In the genomic region with DNA sequence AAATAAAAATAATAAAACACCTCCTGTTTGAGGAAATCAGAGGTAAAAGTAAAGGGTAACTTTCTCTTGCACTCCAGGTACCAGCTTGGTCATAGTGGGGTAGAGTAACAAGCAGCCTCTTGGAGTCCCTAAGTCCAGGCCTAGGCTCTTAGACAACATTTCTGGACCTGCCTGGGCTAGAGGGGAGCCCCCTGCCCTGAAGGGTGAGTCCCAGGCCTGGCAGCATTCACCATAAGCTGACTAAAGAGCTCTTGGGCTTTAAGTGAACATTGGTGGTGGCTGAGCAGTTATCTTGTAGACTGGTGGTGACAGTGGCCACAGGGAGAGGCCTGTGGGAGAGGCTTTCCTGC, we compare ENCODE assay signal across 2 cellular contexts.
TF ChIP-seq lines count a peak whose summit lies in the region.

No MANE protein-coding gene starts in this region.

TF ChIP-seq in GM23338, 12 proteins besides CTCF, POLR2A, EP300 and RAD21 (continues in another document):
- TF ChIP-seq, protein P1, sequence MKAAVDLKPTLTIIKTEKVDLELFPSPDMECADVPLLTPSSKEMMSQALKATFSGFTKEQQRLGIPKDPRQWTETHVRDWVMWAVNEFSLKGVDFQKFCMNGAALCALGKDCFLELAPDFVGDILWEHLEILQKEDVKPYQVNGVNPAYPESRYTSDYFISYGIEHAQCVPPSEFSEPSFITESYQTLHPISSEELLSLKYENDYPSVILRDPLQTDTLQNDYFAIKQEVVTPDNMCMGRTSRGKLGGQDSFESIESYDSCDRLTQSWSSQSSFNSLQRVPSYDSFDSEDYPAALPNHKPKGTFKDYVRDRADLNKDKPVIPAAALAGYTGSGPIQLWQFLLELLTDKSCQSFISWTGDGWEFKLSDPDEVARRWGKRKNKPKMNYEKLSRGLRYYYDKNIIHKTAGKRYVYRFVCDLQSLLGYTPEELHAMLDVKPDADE (IDR thresholded peaks at IDR 0.05) = no peak
- TF ChIP-seq, protein P2, sequence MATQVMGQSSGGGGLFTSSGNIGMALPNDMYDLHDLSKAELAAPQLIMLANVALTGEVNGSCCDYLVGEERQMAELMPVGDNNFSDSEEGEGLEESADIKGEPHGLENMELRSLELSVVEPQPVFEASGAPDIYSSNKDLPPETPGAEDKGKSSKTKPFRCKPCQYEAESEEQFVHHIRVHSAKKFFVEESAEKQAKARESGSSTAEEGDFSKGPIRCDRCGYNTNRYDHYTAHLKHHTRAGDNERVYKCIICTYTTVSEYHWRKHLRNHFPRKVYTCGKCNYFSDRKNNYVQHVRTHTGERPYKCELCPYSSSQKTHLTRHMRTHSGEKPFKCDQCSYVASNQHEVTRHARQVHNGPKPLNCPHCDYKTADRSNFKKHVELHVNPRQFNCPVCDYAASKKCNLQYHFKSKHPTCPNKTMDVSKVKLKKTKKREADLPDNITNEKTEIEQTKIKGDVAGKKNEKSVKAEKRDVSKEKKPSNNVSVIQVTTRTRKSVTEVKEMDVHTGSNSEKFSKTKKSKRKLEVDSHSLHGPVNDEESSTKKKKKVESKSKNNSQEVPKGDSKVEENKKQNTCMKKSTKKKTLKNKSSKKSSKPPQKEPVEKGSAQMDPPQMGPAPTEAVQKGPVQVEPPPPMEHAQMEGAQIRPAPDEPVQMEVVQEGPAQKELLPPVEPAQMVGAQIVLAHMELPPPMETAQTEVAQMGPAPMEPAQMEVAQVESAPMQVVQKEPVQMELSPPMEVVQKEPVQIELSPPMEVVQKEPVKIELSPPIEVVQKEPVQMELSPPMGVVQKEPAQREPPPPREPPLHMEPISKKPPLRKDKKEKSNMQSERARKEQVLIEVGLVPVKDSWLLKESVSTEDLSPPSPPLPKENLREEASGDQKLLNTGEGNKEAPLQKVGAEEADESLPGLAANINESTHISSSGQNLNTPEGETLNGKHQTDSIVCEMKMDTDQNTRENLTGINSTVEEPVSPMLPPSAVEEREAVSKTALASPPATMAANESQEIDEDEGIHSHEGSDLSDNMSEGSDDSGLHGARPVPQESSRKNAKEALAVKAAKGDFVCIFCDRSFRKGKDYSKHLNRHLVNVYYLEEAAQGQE (IDR thresholded peaks at IDR 0.05; ENCODE audit: unreplicated experiment) = no peak
- TF ChIP-seq, protein P3, sequence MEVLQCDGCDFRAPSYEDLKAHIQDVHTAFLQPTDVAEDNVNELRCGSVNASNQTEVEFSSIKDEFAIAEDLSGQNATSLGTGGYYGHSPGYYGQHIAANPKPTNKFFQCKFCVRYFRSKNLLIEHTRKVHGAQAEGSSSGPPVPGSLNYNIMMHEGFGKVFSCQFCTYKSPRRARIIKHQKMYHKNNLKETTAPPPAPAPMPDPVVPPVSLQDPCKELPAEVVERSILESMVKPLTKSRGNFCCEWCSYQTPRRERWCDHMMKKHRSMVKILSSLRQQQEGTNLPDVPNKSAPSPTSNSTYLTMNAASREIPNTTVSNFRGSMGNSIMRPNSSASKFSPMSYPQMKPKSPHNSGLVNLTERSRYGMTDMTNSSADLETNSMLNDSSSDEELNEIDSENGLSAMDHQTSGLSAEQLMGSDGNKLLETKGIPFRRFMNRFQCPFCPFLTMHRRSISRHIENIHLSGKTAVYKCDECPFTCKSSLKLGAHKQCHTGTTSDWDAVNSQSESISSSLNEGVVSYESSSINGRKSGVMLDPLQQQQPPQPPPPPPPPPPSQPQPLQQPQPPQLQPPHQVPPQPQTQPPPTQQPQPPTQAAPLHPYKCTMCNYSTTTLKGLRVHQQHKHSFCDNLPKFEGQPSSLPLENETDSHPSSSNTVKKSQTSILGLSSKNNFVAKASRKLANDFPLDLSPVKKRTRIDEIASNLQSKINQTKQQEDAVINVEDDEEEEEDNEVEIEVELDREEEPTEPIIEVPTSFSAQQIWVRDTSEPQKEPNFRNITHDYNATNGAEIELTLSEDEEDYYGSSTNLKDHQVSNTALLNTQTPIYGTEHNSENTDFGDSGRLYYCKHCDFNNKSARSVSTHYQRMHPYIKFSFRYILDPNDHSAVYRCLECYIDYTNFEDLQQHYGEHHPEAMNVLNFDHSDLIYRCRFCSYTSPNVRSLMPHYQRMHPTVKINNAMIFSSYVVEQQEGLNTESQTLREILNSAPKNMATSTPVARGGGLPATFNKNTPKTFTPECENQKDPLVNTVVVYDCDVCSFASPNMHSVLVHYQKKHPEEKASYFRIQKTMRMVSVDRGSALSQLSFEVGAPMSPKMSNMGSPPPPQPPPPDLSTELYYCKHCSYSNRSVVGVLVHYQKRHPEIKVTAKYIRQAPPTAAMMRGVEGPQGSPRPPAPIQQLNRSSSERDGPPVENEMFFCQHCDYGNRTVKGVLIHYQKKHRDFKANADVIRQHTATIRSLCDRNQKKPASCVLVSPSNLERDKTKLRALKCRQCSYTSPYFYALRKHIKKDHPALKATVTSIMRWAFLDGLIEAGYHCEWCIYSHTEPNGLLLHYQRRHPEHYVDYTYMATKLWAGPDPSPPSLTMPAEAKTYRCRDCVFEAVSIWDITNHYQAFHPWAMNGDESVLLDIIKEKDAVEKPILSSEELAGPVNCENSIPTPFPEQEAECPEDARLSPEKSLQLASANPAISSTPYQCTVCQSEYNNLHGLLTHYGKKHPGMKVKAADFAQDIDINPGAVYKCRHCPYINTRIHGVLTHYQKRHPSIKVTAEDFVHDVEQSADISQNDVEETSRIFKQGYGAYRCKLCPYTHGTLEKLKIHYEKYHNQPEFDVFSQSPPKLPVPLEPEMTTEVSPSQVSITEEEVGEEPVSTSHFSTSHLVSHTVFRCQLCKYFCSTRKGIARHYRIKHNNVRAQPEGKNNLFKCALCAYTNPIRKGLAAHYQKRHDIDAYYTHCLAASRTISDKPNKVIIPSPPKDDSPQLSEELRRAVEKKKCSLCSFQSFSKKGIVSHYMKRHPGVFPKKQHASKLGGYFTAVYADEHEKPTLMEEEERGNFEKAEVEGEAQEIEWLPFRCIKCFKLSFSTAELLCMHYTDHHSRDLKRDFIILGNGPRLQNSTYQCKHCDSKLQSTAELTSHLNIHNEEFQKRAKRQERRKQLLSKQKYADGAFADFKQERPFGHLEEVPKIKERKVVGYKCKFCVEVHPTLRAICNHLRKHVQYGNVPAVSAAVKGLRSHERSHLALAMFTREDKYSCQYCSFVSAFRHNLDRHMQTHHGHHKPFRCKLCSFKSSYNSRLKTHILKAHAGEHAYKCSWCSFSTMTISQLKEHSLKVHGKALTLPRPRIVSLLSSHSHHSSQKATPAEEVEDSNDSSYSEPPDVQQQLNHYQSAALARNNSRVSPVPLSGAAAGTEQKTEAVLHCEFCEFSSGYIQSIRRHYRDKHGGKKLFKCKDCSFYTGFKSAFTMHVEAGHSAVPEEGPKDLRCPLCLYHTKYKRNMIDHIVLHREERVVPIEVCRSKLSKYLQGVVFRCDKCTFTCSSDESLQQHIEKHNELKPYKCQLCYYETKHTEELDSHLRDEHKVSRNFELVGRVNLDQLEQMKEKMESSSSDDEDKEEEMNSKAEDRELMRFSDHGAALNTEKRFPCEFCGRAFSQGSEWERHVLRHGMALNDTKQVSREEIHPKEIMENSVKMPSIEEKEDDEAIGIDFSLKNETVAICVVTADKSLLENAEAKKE (CRISPR knock-in tag; IDR thresholded peaks at IDR 0.05) = no peak
- TF ChIP-seq EZH2phosphoT487 (IDR thresholded peaks at IDR 0.05; ENCODE audit: unreplicated experiment) = no peak
- no peak for TF ChIP-seq POLR2AphosphoS5 (IDR thresholded peaks at IDR 0.05; ENCODE audit: low read depth)
- TF ChIP-seq NANOG (IDR thresholded peaks at IDR 0.05; ENCODE audit: borderline replicate concordance) = no peak
- no peak for TF ChIP-seq STAT1 (IDR thresholded peaks at IDR 0.05; ENCODE audit: unreplicated experiment)
- no peak for TF ChIP-seq CREB1 (CRISPR knock-in tag; IDR thresholded peaks at IDR 0.05; ENCODE audit: low read depth)
- TF ChIP-seq JUNB (IDR thresholded peaks at IDR 0.05; ENCODE audit: unreplicated experiment) = no peak
- no peak for TF ChIP-seq ZNF114 (CRISPR knock-in tag; IDR thresholded peaks at IDR 0.05)
- no peak for TF ChIP-seq ZNF331 (CRISPR knock-in tag; IDR thresholded peaks at IDR 0.05; ENCODE audit: low read depth)

TF ChIP-seq in HepG2, 621 proteins besides CTCF, POLR2A, EP300 and RAD21:
- TF ChIP-seq NRL (CRISPR knock-in tag; IDR thresholded peaks at IDR 0.05; ENCODE audit: borderline replicate concordance) (no peak), ZBTB20 (CRISPR knock-in tag; IDR thresholded peaks at IDR 0.05; ENCODE audit: borderline replicate concordance, low read depth) (no peak), SMAD1 (CRISPR knock-in tag; IDR thresholded peaks at IDR 0.05; ENCODE audit: borderline replicate concordance, low read depth) (no peak), ZNF75D (CRISPR knock-in tag; IDR thresholded peaks at IDR 0.05; ENCODE audit: borderline replicate concordance) (no peak), ZNF331 (CRISPR knock-in tag; IDR thresholded peaks at IDR 0.05) (no peak), ZSCAN21 (CRISPR knock-in tag; IDR thresholded peaks at IDR 0.05; ENCODE audit: borderline replicate concordance) (no peak), ZNF567 (CRISPR knock-in tag; IDR thresholded peaks at IDR 0.05; ENCODE audit: borderline replicate concordance) (no peak), HCFC1 (IDR thresholded peaks at IDR 0.05; ENCODE audit: low read depth, low read length) (no peak), REL (CRISPR knock-in tag; conservative IDR thresholded peaks at IDR 0.05) (no peak), ZNF484 (CRISPR knock-in tag; IDR thresholded peaks at IDR 0.05; ENCODE audit: borderline replicate concordance, low read depth) (no peak), ZFP36L2 (CRISPR knock-in tag; IDR thresholded peaks at IDR 0.05) (no peak), RXRA (CRISPR knock-in tag; IDR thresholded peaks at IDR 0.05) (no peak), ETV6 (CRISPR knock-in tag; conservative IDR thresholded peaks at IDR 0.05) (no peak), ZNF558 (CRISPR knock-in tag; IDR thresholded peaks at IDR 0.05; ENCODE audit: borderline replicate concordance) (no peak), ZNF251 (CRISPR knock-in tag; IDR thresholded peaks at IDR 0.05) (no peak), ATF7 (IDR thresholded peaks at IDR 0.05) (no peak), ATF7 (CRISPR knock-in tag; IDR thresholded peaks at IDR 0.05) (no peak)
- TF ChIP-seq, protein P4, sequence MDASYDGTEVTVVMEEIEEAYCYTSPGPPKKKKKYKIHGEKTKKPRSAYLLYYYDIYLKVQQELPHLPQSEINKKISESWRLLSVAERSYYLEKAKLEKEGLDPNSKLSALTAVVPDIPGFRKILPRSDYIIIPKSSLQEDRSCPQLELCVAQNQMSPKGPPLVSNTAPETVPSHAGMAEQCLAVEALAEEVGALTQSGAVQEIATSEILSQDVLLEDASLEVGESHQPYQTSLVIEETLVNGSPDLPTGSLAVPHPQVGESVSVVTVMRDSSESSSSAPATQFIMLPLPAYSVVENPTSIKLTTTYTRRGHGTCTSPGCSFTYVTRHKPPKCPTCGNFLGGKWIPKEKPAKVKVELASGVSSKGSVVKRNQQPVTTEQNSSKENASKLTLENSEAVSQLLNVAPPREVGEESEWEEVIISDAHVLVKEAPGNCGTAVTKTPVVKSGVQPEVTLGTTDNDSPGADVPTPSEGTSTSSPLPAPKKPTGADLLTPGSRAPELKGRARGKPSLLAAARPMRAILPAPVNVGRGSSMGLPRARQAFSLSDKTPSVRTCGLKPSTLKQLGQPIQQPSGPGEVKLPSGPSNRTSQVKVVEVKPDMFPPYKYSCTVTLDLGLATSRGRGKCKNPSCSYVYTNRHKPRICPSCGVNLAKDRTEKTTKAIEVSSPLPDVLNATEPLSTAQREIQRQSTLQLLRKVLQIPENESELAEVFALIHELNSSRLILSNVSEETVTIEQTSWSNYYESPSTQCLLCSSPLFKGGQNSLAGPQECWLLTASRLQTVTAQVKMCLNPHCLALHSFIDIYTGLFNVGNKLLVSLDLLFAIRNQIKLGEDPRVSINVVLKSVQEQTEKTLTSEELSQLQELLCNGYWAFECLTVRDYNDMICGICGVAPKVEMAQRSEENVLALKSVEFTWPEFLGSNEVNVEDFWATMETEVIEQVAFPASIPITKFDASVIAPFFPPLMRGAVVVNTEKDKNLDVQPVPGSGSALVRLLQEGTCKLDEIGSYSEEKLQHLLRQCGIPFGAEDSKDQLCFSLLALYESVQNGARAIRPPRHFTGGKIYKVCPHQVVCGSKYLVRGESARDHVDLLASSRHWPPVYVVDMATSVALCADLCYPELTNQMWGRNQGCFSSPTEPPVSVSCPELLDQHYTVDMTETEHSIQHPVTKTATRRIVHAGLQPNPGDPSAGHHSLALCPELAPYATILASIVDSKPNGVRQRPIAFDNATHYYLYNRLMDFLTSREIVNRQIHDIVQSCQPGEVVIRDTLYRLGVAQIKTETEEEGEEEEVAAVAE (CRISPR knock-in tag; IDR thresholded peaks at IDR 0.05; ENCODE audit: borderline replicate concordance) = no peak
- TF ChIP-seq, protein P5, sequence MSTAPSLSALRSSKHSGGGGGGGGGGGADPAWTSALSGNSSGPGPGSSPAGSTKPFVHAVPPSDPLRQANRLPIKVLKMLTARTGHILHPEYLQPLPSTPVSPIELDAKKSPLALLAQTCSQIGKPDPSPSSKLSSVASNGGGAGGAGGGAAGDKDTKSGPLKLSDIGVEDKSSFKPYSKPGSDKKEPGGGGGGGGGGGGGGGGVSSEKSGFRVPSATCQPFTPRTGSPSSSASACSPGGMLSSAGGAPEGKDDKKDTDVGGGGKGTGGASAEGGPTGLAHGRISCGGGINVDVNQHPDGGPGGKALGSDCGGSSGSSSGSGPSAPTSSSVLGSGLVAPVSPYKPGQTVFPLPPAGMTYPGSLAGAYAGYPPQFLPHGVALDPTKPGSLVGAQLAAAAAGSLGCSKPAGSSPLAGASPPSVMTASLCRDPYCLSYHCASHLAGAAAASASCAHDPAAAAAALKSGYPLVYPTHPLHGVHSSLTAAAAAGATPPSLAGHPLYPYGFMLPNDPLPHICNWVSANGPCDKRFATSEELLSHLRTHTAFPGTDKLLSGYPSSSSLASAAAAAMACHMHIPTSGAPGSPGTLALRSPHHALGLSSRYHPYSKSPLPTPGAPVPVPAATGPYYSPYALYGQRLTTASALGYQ (CRISPR knock-in tag; IDR thresholded peaks at IDR 0.05) = no peak
- TF ChIP-seq, protein P6, sequence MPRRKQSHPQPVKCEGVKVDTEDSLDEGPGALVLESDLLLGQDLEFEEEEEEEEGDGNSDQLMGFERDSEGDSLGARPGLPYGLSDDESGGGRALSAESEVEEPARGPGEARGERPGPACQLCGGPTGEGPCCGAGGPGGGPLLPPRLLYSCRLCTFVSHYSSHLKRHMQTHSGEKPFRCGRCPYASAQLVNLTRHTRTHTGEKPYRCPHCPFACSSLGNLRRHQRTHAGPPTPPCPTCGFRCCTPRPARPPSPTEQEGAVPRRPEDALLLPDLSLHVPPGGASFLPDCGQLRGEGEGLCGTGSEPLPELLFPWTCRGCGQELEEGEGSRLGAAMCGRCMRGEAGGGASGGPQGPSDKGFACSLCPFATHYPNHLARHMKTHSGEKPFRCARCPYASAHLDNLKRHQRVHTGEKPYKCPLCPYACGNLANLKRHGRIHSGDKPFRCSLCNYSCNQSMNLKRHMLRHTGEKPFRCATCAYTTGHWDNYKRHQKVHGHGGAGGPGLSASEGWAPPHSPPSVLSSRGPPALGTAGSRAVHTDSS (CRISPR knock-in tag; conservative IDR thresholded peaks at IDR 0.05) = no peak
- TF ChIP-seq, protein P7, sequence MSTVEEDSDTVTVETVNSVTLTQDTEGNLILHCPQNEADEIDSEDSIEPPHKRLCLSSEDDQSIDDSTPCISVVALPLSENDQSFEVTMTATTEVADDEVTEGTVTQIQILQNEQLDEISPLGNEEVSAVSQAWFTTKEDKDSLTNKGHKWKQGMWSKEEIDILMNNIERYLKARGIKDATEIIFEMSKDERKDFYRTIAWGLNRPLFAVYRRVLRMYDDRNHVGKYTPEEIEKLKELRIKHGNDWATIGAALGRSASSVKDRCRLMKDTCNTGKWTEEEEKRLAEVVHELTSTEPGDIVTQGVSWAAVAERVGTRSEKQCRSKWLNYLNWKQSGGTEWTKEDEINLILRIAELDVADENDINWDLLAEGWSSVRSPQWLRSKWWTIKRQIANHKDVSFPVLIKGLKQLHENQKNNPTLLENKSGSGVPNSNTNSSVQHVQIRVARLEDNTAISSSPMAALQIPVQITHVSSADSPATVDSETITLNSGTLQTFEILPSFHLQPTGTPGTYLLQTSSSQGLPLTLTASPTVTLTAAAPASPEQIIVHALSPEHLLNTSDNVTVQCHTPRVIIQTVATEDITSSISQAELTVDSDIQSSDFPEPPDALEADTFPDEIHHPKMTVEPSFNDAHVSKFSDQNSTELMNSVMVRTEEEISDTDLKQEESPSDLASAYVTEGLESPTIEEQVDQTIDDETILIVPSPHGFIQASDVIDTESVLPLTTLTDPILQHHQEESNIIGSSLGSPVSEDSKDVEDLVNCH (CRISPR knock-in tag; IDR thresholded peaks at IDR 0.05) = no peak
